ENCODE assay signal across 1 cellular context in the genomic region with DNA sequence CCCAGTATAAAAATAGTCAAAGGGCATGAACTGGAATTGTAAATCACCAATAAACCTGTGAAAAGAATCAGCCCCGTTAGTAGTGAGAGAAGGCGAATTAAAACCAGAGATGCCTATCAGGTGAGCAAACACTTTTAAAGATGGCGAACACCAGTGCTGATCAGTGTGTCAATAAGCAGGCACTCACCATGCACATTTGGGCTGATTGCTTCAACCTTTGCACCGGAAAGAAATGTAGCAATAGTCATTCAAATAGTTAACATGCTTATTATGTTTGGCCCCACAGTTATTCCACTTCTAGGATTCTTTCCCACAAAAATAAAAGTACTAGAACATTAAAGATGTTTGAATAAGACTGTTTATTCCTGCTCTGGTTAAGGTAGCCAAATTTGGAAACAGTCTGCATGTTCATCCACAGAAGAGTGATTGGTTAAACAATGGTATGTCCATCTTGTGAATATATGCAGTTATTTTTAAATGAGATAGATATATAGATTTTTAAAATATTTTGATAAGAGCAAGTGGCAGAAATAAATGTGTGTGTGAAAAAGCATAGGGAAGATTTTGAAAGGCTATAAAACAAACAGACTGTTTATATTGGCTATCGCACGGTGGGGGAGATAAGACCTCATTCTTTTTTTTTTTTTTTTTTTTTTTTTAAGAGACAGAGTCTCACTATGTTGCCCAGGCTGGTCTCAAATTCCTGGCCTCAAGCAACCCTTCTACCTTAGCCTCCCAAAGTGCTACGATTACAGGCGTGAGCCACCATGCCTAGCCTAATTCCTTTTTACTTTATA.
TF ChIP-seq lines count a peak whose summit lies in the region.

No MANE protein-coding gene starts in this region.

TF ChIP-seq in HepG2, 621 proteins besides CTCF, POLR2A, EP300 and RAD21 (continued from another document and continues in another):
- TF ChIP-seq, protein P1, sequence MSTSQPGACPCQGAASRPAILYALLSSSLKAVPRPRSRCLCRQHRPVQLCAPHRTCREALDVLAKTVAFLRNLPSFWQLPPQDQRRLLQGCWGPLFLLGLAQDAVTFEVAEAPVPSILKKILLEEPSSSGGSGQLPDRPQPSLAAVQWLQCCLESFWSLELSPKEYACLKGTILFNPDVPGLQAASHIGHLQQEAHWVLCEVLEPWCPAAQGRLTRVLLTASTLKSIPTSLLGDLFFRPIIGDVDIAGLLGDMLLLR (CRISPR knock-in tag; IDR thresholded peaks at IDR 0.05), result no peak
- TF ChIP-seq NCOR1 (IDR thresholded peaks at IDR 0.05; ENCODE audit: borderline replicate concordance, low read length) (peak; percentile 68; the same call in 1 of the 2 replicates), MATR3 (CRISPR knock-in tag; IDR thresholded peaks at IDR 0.05) (no peak), ZNF136 (CRISPR knock-in tag; IDR thresholded peaks at IDR 0.05; ENCODE audit: low read depth) (no peak), ZNF576 (CRISPR knock-in tag; IDR thresholded peaks at IDR 0.05) (no peak), ZNF33B (CRISPR knock-in tag; IDR thresholded peaks at IDR 0.05) (no peak), ZSCAN9 (CRISPR knock-in tag; IDR thresholded peaks at IDR 0.05; ENCODE audit: borderline replicate concordance) (no peak), USF2 (IDR thresholded peaks at IDR 0.05; ENCODE audit: low read depth, low read length) (no peak), USF2 (CRISPR knock-in tag; IDR thresholded peaks at IDR 0.05; ENCODE audit: borderline replicate concordance) (no peak), ZNF83 (CRISPR knock-in tag; IDR thresholded peaks at IDR 0.05; ENCODE audit: borderline replicate concordance) (no peak), STAT5B (CRISPR knock-in tag; IDR thresholded peaks at IDR 0.05) (no peak), ZEB1 (IDR thresholded peaks at IDR 0.05; ENCODE audit: insufficient replicate concordance, low read depth) (no peak), IRF9 (CRISPR knock-in tag; IDR thresholded peaks at IDR 0.05; ENCODE audit: borderline replicate concordance) (no peak), KLF9 (CRISPR knock-in tag; IDR thresholded peaks at IDR 0.05; ENCODE audit: low read depth) (no peak), ZNF652 (CRISPR knock-in tag; IDR thresholded peaks at IDR 0.05; ENCODE audit: borderline replicate concordance, low read depth) (peak; percentile 92), ZNF124 (CRISPR knock-in tag; IDR thresholded peaks at IDR 0.05) (no peak), TBL1XR1 (IDR thresholded peaks at IDR 0.05; ENCODE audit: borderline replicate concordance, low read length, partially characterized antibody) (no peak), LCORL (IDR thresholded peaks at IDR 0.05) (peak; percentile 56; the same call in 1 of the 2 replicates), LCORL (CRISPR knock-in tag; IDR thresholded peaks at IDR 0.05) (0 out of 2 replicates have a peak, but pooled peaks have one; percentile 39), PRDM10 (CRISPR knock-in tag; IDR thresholded peaks at IDR 0.05; ENCODE audit: low read depth) (no peak), CHCHD3 (CRISPR knock-in tag; IDR thresholded peaks at IDR 0.05) (no peak), FOSL2 (CRISPR knock-in tag; IDR thresholded peaks at IDR 0.05) (peak; percentile 85), ZIK1 (CRISPR knock-in tag; IDR thresholded peaks at IDR 0.05; ENCODE audit: borderline replicate concordance, low read depth) (no peak), ZNF335 (CRISPR knock-in tag; IDR thresholded peaks at IDR 0.05) (no peak)
- TF ChIP-seq, protein P2, sequence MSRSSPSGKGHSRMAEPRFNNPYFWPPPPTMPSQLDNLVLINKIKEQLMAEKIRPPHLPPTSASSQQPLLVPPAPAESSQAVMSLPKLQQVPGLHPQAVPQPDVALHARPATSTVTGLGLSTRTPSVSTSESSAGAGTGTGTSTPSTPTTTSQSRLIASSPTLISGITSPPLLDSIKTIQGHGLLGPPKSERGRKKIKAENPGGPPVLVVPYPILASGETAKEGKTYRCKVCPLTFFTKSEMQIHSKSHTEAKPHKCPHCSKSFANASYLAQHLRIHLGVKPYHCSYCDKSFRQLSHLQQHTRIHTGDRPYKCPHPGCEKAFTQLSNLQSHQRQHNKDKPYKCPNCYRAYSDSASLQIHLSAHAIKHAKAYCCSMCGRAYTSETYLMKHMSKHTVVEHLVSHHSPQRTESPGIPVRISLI (CRISPR knock-in tag; IDR thresholded peaks at IDR 0.05; ENCODE audit: borderline replicate concordance), result no peak
- TF ChIP-seq, protein P3, sequence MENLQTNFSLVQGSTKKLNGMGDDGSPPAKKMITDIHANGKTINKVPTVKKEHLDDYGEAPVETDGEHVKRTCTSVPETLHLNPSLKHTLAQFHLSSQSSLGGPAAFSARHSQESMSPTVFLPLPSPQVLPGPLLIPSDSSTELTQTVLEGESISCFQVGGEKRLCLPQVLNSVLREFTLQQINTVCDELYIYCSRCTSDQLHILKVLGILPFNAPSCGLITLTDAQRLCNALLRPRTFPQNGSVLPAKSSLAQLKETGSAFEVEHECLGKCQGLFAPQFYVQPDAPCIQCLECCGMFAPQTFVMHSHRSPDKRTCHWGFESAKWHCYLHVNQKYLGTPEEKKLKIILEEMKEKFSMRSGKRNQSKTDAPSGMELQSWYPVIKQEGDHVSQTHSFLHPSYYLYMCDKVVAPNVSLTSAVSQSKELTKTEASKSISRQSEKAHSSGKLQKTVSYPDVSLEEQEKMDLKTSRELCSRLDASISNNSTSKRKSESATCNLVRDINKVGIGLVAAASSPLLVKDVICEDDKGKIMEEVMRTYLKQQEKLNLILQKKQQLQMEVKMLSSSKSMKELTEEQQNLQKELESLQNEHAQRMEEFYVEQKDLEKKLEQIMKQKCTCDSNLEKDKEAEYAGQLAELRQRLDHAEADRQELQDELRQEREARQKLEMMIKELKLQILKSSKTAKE (CRISPR knock-in tag; IDR thresholded peaks at IDR 0.05; ENCODE audit: borderline replicate concordance), result no peak
- TF ChIP-seq, protein P4, sequence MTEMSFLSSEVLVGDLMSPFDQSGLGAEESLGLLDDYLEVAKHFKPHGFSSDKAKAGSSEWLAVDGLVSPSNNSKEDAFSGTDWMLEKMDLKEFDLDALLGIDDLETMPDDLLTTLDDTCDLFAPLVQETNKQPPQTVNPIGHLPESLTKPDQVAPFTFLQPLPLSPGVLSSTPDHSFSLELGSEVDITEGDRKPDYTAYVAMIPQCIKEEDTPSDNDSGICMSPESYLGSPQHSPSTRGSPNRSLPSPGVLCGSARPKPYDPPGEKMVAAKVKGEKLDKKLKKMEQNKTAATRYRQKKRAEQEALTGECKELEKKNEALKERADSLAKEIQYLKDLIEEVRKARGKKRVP (CRISPR knock-in tag; IDR thresholded peaks at IDR 0.05), result peak in 1 of 2 experiments; percentile 31; a peak in 1 of 4 replicates
- TF ChIP-seq, protein P5, sequence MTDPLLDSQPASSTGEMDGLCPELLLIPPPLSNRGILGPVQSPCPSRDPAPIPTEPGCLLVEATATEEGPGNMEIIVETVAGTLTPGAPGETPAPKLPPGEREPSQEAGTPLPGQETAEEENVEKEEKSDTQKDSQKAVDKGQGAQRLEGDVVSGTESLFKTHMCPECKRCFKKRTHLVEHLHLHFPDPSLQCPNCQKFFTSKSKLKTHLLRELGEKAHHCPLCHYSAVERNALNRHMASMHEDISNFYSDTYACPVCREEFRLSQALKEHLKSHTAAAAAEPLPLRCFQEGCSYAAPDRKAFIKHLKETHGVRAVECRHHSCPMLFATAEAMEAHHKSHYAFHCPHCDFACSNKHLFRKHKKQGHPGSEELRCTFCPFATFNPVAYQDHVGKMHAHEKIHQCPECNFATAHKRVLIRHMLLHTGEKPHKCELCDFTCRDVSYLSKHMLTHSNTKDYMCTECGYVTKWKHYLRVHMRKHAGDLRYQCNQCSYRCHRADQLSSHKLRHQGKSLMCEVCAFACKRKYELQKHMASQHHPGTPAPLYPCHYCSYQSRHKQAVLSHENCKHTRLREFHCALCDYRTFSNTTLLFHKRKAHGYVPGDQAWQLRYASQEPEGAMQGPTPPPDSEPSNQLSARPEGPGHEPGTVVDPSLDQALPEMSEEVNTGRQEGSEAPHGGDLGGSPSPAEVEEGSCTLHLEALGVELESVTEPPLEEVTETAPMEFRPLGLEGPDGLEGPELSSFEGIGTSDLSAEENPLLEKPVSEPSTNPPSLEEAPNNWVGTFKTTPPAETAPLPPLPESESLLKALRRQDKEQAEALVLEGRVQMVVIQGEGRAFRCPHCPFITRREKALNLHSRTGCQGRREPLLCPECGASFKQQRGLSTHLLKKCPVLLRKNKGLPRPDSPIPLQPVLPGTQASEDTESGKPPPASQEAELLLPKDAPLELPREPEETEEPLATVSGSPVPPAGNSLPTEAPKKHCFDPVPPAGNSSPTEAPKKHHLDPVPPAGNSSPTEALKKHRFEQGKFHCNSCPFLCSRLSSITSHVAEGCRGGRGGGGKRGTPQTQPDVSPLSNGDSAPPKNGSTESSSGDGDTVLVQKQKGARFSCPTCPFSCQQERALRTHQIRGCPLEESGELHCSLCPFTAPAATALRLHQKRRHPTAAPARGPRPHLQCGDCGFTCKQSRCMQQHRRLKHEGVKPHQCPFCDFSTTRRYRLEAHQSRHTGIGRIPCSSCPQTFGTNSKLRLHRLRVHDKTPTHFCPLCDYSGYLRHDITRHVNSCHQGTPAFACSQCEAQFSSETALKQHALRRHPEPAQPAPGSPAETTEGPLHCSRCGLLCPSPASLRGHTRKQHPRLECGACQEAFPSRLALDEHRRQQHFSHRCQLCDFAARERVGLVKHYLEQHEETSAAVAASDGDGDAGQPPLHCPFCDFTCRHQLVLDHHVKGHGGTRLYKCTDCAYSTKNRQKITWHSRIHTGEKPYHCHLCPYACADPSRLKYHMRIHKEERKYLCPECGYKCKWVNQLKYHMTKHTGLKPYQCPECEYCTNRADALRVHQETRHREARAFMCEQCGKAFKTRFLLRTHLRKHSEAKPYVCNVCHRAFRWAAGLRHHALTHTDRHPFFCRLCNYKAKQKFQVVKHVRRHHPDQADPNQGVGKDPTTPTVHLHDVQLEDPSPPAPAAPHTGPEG (CRISPR knock-in tag; IDR thresholded peaks at IDR 0.05), result no peak
- TF ChIP-seq, protein P6, sequence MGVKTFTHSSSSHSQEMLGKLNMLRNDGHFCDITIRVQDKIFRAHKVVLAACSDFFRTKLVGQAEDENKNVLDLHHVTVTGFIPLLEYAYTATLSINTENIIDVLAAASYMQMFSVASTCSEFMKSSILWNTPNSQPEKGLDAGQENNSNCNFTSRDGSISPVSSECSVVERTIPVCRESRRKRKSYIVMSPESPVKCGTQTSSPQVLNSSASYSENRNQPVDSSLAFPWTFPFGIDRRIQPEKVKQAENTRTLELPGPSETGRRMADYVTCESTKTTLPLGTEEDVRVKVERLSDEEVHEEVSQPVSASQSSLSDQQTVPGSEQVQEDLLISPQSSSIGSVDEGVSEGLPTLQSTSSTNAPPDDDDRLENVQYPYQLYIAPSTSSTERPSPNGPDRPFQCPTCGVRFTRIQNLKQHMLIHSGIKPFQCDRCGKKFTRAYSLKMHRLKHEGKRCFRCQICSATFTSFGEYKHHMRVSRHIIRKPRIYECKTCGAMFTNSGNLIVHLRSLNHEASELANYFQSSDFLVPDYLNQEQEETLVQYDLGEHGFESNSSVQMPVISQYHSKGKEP (CRISPR knock-in tag; IDR thresholded peaks at IDR 0.05), result no peak
